In the genomic region with DNA sequence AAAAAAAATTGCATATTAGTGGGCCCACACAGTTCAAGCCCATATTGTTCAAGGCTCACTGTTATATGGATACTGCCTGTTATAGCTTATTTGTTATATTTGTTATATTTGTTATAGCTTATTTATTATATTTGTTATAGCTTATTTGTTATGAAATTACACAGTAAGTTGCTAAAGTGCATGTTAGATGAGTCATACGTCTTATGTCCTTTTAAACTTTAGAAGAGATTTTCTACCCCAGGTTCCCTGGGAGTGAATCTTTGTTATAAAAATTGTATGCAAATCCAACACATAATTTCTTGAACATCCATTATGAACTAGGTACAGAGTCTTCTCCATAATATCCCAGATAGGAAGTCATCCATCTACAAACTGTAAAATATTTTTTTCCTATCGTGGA, we compare ENCODE assay signal across 19 cellular contexts. TPM values are rescaled to one million over a fixed set of nuclear protein-coding genes. Genes with fewer than 3 reads are reported as not detected.
A peak's percentile ranks its signal among the peaks of the same experiment; 100 is the strongest.
DNase-seq lines count a peak whose midpoint lies in the region; ATAC-seq and TF ChIP-seq lines count a peak whose summit lies in the region.
"Had no signal": no experiment of that assay in that cellular context is flagged by ENCODE, and none has a peak within 500 bp of the region (broad histone marks: within the 10 kb centered on the region; RNA-seq: fewer than 3 reads in every experiment).

No MANE protein-coding gene starts in this region.

- H3K27me3 Mint-ChIP-seq in CD4-positive, CD25-positive, alpha-beta regulatory T cell, result no peaks in the 10 kb centered on the region
- H3K27me3 Mint-ChIP-seq: CD4-positive, alpha-beta memory T cell had no signal

- H3K9me3 ChIP-seq in CD4-positive, CD25-positive, alpha-beta regulatory T cell (ENCODE audit: control insufficient read depth in 2 of 2, low read length in 2 of 2), result peaks cover 6 to 16% of the 10 kb centered on the region in 2 experiments
- no peaks in the 10 kb centered on the region for H3K9me3 ChIP-seq in SK-N-SH
- H3K9me3 ChIP-seq in esophagus muscularis mucosa, result peaks cover 0 to 17% (median 7%) of the 10 kb centered on the region in 4 donors
- no peaks in the 10 kb centered on the region for H3K9me3 ChIP-seq in psoas muscle

- TF ChIP-seq CTCF in SK-N-SH (IDR thresholded peaks at IDR 0.05) (no peak), esophagus muscularis mucosa (IDR thresholded peaks at IDR 0.05) (no peak), psoas muscle (IDR thresholded peaks at IDR 0.05) (no peak)

- CTCF ChIA-PET in SK-N-SH (lab: Yijun Ruan, JAX), result interaction anchor here (0.7 to 8.2 kb wide), 9 partner anchors 8 to 349 kb away, joined by 3 to 162 read pairs (median 6); a partner anchor contains a TSS

- TF ChIP-seq EP300 in SK-N-SH (IDR thresholded peaks at IDR 0.05; ENCODE audit: borderline replicate concordance in 1 of 2, low read depth in 1 of 2, low read length in 1 of 2), result no peak
- no peak for TF ChIP-seq EP300 in esophagus muscularis mucosa (IDR thresholded peaks at IDR 0.05)

- peaks cover 18% of the 10 kb centered on the region; the same call in 1 of the 2 replicates for H3K79me2 ChIP-seq in SK-N-SH (ENCODE audit: insufficient read depth)

- H3K27ac Mint-ChIP-seq in CD4-positive, CD25-positive, alpha-beta regulatory T cell, result peak overlapping the region in 2 of 3 donors; percentile 41 to 48
- H3K27ac Mint-ChIP-seq: activated naive CD4-positive, alpha-beta T cell treated with anti-CD3 and anti-CD28 coated beads for 36 hours; H9 had no signal

- 94% methylated on average over 2 of the region's 2 CpGs for whole genome bisulfite sequencing in SK-N-SH (ENCODE audit: low lambda C conversion rate)
- WGBS in esophagus muscularis mucosa, result 71% methylated on average over 2 of the region's 2 CpGs
- 89 to 97% (median 95%) methylated on average over 2 of the region's 2 CpGs for WGBS in psoas muscle, 3 donors

- no peaks in the 10 kb centered on the region for H4K20me1 ChIP-seq in SK-N-SH (ENCODE audit: insufficient read depth)

- no peak overlapping the region for H3K4me3 Mint-ChIP-seq in CD4-positive, CD25-positive, alpha-beta regulatory T cell
- H3K4me3 Mint-ChIP-seq: activated naive CD4-positive, alpha-beta T cell treated with anti-CD3 and anti-CD28 coated beads for 36 hours; CD4-positive, alpha-beta memory T cell; H9; natural killer cell had no signal

- H3K36me3 Mint-ChIP-seq in CD4-positive, CD25-positive, alpha-beta regulatory T cell, result peaks cover 25% of the 10 kb centered on the region

- no peak overlapping the region for H3K4me3 ChIP-seq in CD4-positive, CD25-positive, alpha-beta regulatory T cell (ENCODE audit: low read depth, low read length)
- H3K4me3 ChIP-seq in SK-N-SH (ENCODE audit: low read depth in 2 of 2, low read length in 1 of 2) (no peak overlapping the region), esophagus muscularis mucosa (no peak overlapping the region), psoas muscle (no peak overlapping the region)
- H3K4me3 ChIP-seq: heart right ventricle, K562, lower lobe of right lung had no signal

- H3K36me3 ChIP-seq in CD4-positive, CD25-positive, alpha-beta regulatory T cell (ENCODE audit: control insufficient read depth, insufficient read depth, low read length), result peaks cover 25% of the 10 kb centered on the region
- H3K36me3 ChIP-seq in SK-N-SH (replicated peaks in 1 of 2; ENCODE audit: control insufficient read depth in 1 of 2, insufficient read depth in 2 of 2, low read length in 1 of 2) (peaks cover 23 to 50% of the 10 kb centered on the region in 2 experiments), esophagus muscularis mucosa (peaks cover 8 to 42% (median 33%) of the 10 kb centered on the region in 4 donors), psoas muscle (ENCODE audit: insufficient read depth in 1 of 2, low read depth in 1 of 2) (peaks cover 8 to 53% of the 10 kb centered on the region in 2 donors)

- H3K27ac ChIP-seq in CD4-positive, CD25-positive, alpha-beta regulatory T cell (ENCODE audit: insufficient read depth, low read length, poor library complexity, severe bottlenecking), result no peak overlapping the region
- H3K27ac ChIP-seq in SK-N-SH (ENCODE audit: low read depth in 2 of 2, low read length in 1 of 2) (peak overlapping the region; percentile 43 to 54; a peak in 3 of 4 replicates), esophagus muscularis mucosa (replicated peaks in 1 of 4) (peak overlapping the region; percentile 42 to 70 (median 58)), psoas muscle (peak overlapping the region; percentile 34)
- H3K27ac ChIP-seq: heart right ventricle, lower lobe of right lung had no signal

- H3K9me3 Mint-ChIP-seq in CD4-positive, CD25-positive, alpha-beta regulatory T cell, result peaks cover 0 to 21% (median 3%) of the 10 kb centered on the region in 7 donors

- H2AFZ ChIP-seq in SK-N-SH (ENCODE audit: low read depth), result no peak overlapping the region

- H3K9ac ChIP-seq in SK-N-SH, result no peak overlapping the region

- peaks cover 25% of the 10 kb centered on the region for H3F3A ChIP-seq in SK-N-SH (replicated peaks; ENCODE audit: insufficient read depth)

- no peak for TF ChIP-seq POLR2A in esophagus muscularis mucosa (IDR thresholded peaks at IDR 0.05; ENCODE audit: low read depth)

- H3K4me1 Mint-ChIP-seq in CD4-positive, CD25-positive, alpha-beta regulatory T cell, result peaks cover 4 to 15% (median 9%) of the 10 kb centered on the region in 4 donors
- H3K4me1 Mint-ChIP-seq: natural killer cell had no signal

- no peaks in the 10 kb centered on the region for H3K4me1 ChIP-seq in CD4-positive, CD25-positive, alpha-beta regulatory T cell (ENCODE audit: control insufficient read depth, insufficient read depth, low read length, poor library complexity, severe bottlenecking)
- H3K4me1 ChIP-seq in SK-N-SH (ENCODE audit: control insufficient read depth in 1 of 2, insufficient read depth in 2 of 2, low read depth in 1 of 2, low read length in 1 of 2) (peaks cover 0 to 4% of the 10 kb centered on the region in 2 experiments; a peak in 2 of 4 replicates), esophagus muscularis mucosa (peaks cover 3 to 37% (median 34%) of the 10 kb centered on the region in 4 donors), psoas muscle (peaks cover 4% of the 10 kb centered on the region)

- TF ChIP-seq RAD21 in SK-N-SH (IDR thresholded peaks at IDR 0.05; ENCODE audit: low read length), result no peak

- no peak overlapping the region for H3K4me2 ChIP-seq in SK-N-SH

- intact Hi-C loops in esophagus muscularis mucosa (cut with DNase I), result loop anchor here (5.0 kb wide), 1 partner anchor 130 kb away; no protein-coding TSS in a partner anchor
- intact Hi-C loops in psoas muscle (cut with DNase I), result loop anchor here (5.0 to 10.0 kb wide), 3 partner anchors 92 to 350 kb away; a partner anchor contains a TSS

- POLR2A ChIA-PET in SK-N-SH (lab: Yijun Ruan, JAX), result no interaction called here

- no peaks in the 10 kb centered on the region for H3K27me3 ChIP-seq in CD4-positive, CD25-positive, alpha-beta regulatory T cell (ENCODE audit: control insufficient read depth, insufficient read depth, low read length)
- no peaks in the 10 kb centered on the region for H3K27me3 ChIP-seq in SK-N-SH (ENCODE audit: insufficient read depth)
- no peaks in the 10 kb centered on the region for H3K27me3 ChIP-seq in esophagus muscularis mucosa
- no peaks in the 10 kb centered on the region for H3K27me3 ChIP-seq in psoas muscle (ENCODE audit: insufficient read depth in 3 of 3, low read length in 2 of 3)
- H3K27me3 ChIP-seq: heart right ventricle had no signal

- no peak for ATAC-seq in CD4-positive, CD25-positive, alpha-beta regulatory T cell (ENCODE audit: low read depth in 2 of 2)
- ATAC-seq in psoas muscle (no peak), GM18873 (IDR thresholded peaks at IDR 0.05; ENCODE audit: low FRiP score, unreplicated experiment) (no peak)
- ATAC-seq: heart right ventricle, K562, lower lobe of right lung, natural killer cell had no signal

- H3K9me2 ChIP-seq in SK-N-SH, result no peaks in the 10 kb centered on the region

- DNase-seq in CD4-positive, CD25-positive, alpha-beta regulatory T cell, result no peak
- DNase-seq in SK-N-SH (no peak), esophagus muscularis mucosa (ENCODE audit: extremely low spot score) (no peak), psoas muscle (no peak), GF-D8 (lab: John Stamatoyannopoulos, UW) (no peak), dedifferentiated amniotic fluid mesenchymal stem cell (ENCODE audit: extremely low spot score) (no peak)
- no peak for DNase-seq in activated effector memory CD4-positive, alpha-beta T cell treated with anti-CD3 and anti-CD28 coated beads, Interleukin-2, amount 50 U/mL, for 16 hours
- DNase-seq: activated naive CD4-positive, alpha-beta T cell treated with anti-CD3 and anti-CD28 coated beads for 36 hours; activated T-cell treated with anti-CD3 and anti-CD28 coated beads for 4 hours; CD4-positive, alpha-beta memory T cell; DND-41; H9; heart right ventricle; lower lobe of right lung; natural killer cell; NCI-H2081 had no signal

TF ChIP-seq in SK-N-SH, 30 proteins besides CTCF, POLR2A, EP300 and RAD21:
- no peak for TF ChIP-seq TCF12 (IDR thresholded peaks at IDR 0.05)

RNA-seq across cellular contexts. Expression of a gene that starts 22.1 kb away (rescaled TPM):
- 0.17 TPM for total RNA-seq in CD4-positive, CD25-positive, alpha-beta regulatory T cell
- 1 to 10 TPM in 1 of 4 donors, under 1 TPM in 3; 0.08 to 1.2 (median 0.33) TPM for polyA plus RNA-seq in CD4-positive, CD25-positive, alpha-beta regulatory T cell
- polyA plus RNA-seq in SK-N-SH (2012; rRNA removed) (0.25 and 0.41 TPM in 2 replicates), psoas muscle (under 1 TPM in 2 of 3 donors, not detected in 1; 0.08 to 0.13 TPM)
- 0.35 and 0.46 TPM in 2 replicates for polyA plus RNA-seq in SK-N-SH (2012; cell fraction: cytosol; rRNA removed)
- 0.02 and 0.17 TPM in 2 replicates for polyA plus RNA-seq in SK-N-SH (2012; cell fraction: nucleus; rRNA removed)
- total RNA-seq in esophagus muscularis mucosa (10 to 100 TPM; 12.1 to 46.4 (median 14.9) TPM), psoas muscle (under 1 TPM in 3 of 4 donors, not detected in 1; 0.17 to 0.54 (median 0.24) TPM)
- total RNA-seq: activated naive CD4-positive, alpha-beta T cell treated with anti-CD3 and anti-CD28 coated beads for 36 hours; CD4-positive, alpha-beta memory T cell; H9; K562; natural killer cell; NCI-H460 had no signal
- polyA plus RNA-seq: K562 had no signal

RNA-seq across cellular contexts. Expression of a gene that starts 46.1 kb away (rescaled TPM):
- total RNA-seq in CD4-positive, CD25-positive, alpha-beta regulatory T cell, result 45.0 TPM
- polyA plus RNA-seq in CD4-positive, CD25-positive, alpha-beta regulatory T cell, result 10 to 100 TPM; 48.6 to 70.7 (median 61.9) TPM
- polyA plus RNA-seq in SK-N-SH (2012; rRNA removed) (92.3 and 124 TPM in 2 replicates), psoas muscle (100 to 1,000 TPM in 2 of 3 donors, 10 to 100 TPM in 1; 74.4 to 159 (median 122) TPM)
- polyA plus RNA-seq in SK-N-SH (2012; cell fraction: cytosol; rRNA removed), result 92.4 and 102 TPM in 2 replicates
- polyA plus RNA-seq in SK-N-SH (2012; cell fraction: nucleus; rRNA removed), result 58.4 and 118 TPM in 2 replicates
- total RNA-seq in esophagus muscularis mucosa (10 to 100 TPM; 47.3 to 55.2 (median 52.3) TPM), psoas muscle (100 to 1,000 TPM; 125 to 170 (median 154) TPM)

Comparison
In these comparisons a context has a peak if more than half of its experiments do, and no peak if none do; other contexts are left out.
1. RNA of a gene that starts 22.1 kb away (total RNA-seq): 12.1 to 46.4 TPM in esophagus muscularis mucosa; 0.17 to 0.54 TPM in psoas muscle and 0.17 TPM in CD4-positive, CD25-positive, alpha-beta regulatory T cell (single experiment); every median in the first group is over 4 times any median in the second.